9 cellular contexts compared by ENCODE assay signal in genomic region chr5:159050408-159051091, GRCh38. TPM values are rescaled to one million over a fixed set of nuclear protein-coding genes. Genes with fewer than 3 reads are reported as not detected.
A peak's percentile ranks its signal among the peaks of the same experiment; 100 is the strongest.
DNase-seq lines count a peak whose midpoint lies in the region; ATAC-seq and TF ChIP-seq lines count a peak whose summit lies in the region.
"Had no signal": no experiment of that assay in that cellular context is flagged by ENCODE, and none has a peak within 500 bp of the region (broad histone marks: within the 10 kb centered on the region; RNA-seq: fewer than 3 reads in every experiment).

No MANE protein-coding gene starts in this region.

- TF ChIP-seq CTCF in NB4 (IDR thresholded peaks at IDR 0.05; ENCODE audit: low read depth, low read length) (no peak), epithelial cell of esophagus (IDR thresholded peaks at IDR 0.05; ENCODE audit: insufficient read depth, low read depth, low read length, missing control alignments) (no peak)

- ATAC-seq in GM19324 (IDR thresholded peaks at IDR 0.05; ENCODE audit: low FRiP score, unreplicated experiment), result no peak
- no peak for ATAC-seq in HG02970 (IDR thresholded peaks at IDR 0.05; ENCODE audit: low FRiP score, unreplicated experiment)

- H3K27ac ChIP-seq in GM23248, result peak overlapping the region; percentile 93
- H3K27ac ChIP-seq: KMS-11 had no signal

- DNase-seq in GM23248, result peak; percentile 91
- DNase-seq in NB4 (ENCODE audit: low read depth), result peak; percentile 72
- peak; percentile 4 for DNase-seq in epithelial cell of esophagus (ENCODE audit: low read depth)
- DNase-seq in skeletal muscle cell (ENCODE audit: low read depth), result peak; percentile 71
- no peak for DNase-seq in globus pallidus (ENCODE audit: low spot score)

- H3K4me2 ChIP-seq in GM23248 (ENCODE audit: unreplicated experiment), result peak overlapping the region; percentile 71
- H3K4me2 ChIP-seq: KMS-11 had no signal

- H4K20me1 ChIP-seq in GM23248 (ENCODE audit: insufficient read depth), result no peaks in the 10 kb centered on the region

- H2AFZ ChIP-seq in GM23248, result peak overlapping the region; percentile 57

- no peaks in the 10 kb centered on the region for H3K36me3 ChIP-seq in GM23248 (ENCODE audit: low read depth)

- H3K79me2 ChIP-seq in GM23248 (ENCODE audit: insufficient read depth), result peaks cover 15% of the 10 kb centered on the region

- H3K27me3 ChIP-seq in GM23248 (replicated peaks; ENCODE audit: insufficient read depth), result no peaks in the 10 kb centered on the region

- H3K9me2 ChIP-seq in GM23248 (ENCODE audit: insufficient read depth), result no peaks in the 10 kb centered on the region

- peak overlapping the region; percentile 85 for H3K9ac ChIP-seq in GM23248
- H3K9ac ChIP-seq: KMS-11 had no signal

- peak overlapping the region; percentile 59 for H3K4me3 ChIP-seq in GM23248
- peak overlapping the region; percentile 11 for H3K4me3 ChIP-seq in NB4 (ENCODE audit: low read depth, low read length)
- no peak overlapping the region for H3K4me3 ChIP-seq in epithelial cell of esophagus (ENCODE audit: low read length)
- H3K4me3 ChIP-seq in skeletal muscle cell (ENCODE audit: low read depth, low read length), result no peak overlapping the region

- TF ChIP-seq POLR2A in GM10847 (IDR thresholded peaks at IDR 0.05; ENCODE audit: extremely low read depth, insufficient read length) (peak; percentile 15), NB4 (IDR thresholded peaks at IDR 0.05; ENCODE audit: extremely low read depth, insufficient read length) (no peak)

- in situ Hi-C loops in GM23248 (cut with MboI), result no loop called here

- peaks cover 34% of the 10 kb centered on the region for H3K4me1 ChIP-seq in GM23248 (ENCODE audit: insufficient read depth)

- H3K9me3 ChIP-seq in GM23248 (ENCODE audit: low read depth), result no peaks in the 10 kb centered on the region

- peaks cover 32% of the 10 kb centered on the region for H3F3A ChIP-seq in GM23248 (ENCODE audit: insufficient read depth)

- 1 to 2% methylated on average over 6 of the region's 6 CpGs for WGBS in GM23248 (ENCODE audit: low coverage in 1 of 2, low lambda C conversion rate in 2 of 2, missing lambda C conversion rate in 2 of 2), 2 experiments

RNA-seq across cellular contexts. Expression of gene EBF1, which starts 49.2 kb away (rescaled TPM):
- 9.7 and 16.7 TPM in 2 replicates for total RNA-seq in GM23248 (2014; rRNA removed; shearing (Covaris generic))
- polyA plus RNA-seq in GM23248 (2016; fragmentation: Nextera tagmentation; extraction: Ambion mirVana), result 27.5 and 32.1 TPM in 2 replicates

Comparison
In these comparisons a context has a peak if more than half of its experiments do, and no peak if none do; other contexts are left out.
1. H3K4me3 ChIP-seq: peak in GM23248 (single experiment) and NB4 (single experiment); none in epithelial cell of esophagus (single experiment) and skeletal muscle cell (single experiment).